Comparison of ENCODE assay signal across 8 cellular contexts in the genomic region with DNA sequence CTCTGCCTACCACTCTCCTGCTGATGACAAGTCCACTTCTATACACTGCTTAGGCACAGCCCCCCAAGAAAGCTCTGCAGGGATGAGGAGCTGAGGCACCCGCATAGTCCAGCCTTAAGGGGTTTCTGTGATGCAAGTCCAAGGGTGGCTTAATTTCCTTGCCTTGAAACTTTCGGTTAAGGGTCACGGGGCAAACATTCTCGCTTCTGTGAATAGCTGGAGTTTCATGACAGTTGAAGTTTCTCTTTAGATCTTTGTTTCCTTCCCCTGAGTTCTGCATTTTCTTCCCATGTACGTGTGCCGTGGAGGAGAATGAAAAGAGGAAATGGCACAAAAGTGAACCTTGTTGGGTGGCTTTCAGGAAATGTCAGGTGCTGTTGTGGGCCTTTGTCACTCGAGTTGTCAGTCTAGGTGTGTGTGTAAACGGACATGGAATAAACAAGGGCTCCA. TPM values are rescaled to one million over a fixed set of nuclear protein-coding genes. Genes with fewer than 3 reads are reported as not detected.
A peak's percentile ranks its signal among the peaks of the same experiment; 100 is the strongest.
DNase-seq lines count a peak whose midpoint lies in the region; ATAC-seq and TF ChIP-seq lines count a peak whose summit lies in the region.

No MANE protein-coding gene starts in this region.

- H3K36me3 Mint-ChIP-seq in T-helper 17 cell (ENCODE audit: low read depth), result no peaks in the 10 kb centered on the region

- H3K4me3 ChIP-seq in left ventricle myocardium inferior, result no peak overlapping the region

- TF ChIP-seq CTCF in left ventricle myocardium inferior (IDR thresholded peaks at IDR 0.05; ENCODE audit: borderline replicate concordance), result no peak

- H3K4me1 Mint-ChIP-seq in T-helper 17 cell, result peaks cover 13% of the 10 kb centered on the region

- H3K27me3 ChIP-seq in left ventricle myocardium inferior (ENCODE audit: low read depth), result peaks cover 34% of the 10 kb centered on the region

- no peaks in the 10 kb centered on the region for H3K9me3 ChIP-seq in left ventricle myocardium inferior (replicated peaks)
- no peaks in the 10 kb centered on the region for H3K9me3 ChIP-seq in T-helper 17 cell (ENCODE audit: control insufficient read depth, low read length, poor library complexity, severe bottlenecking)

- peaks cover 6% of the 10 kb centered on the region for H3K4me1 ChIP-seq in left ventricle myocardium inferior

- H3K27ac ChIP-seq in left ventricle myocardium inferior (replicated peaks), result no peak overlapping the region

- intact Hi-C loops in Right ventricle myocardium inferior (cut with DNase I), result no loop called here
- intact Hi-C loops in left ventricle myocardium inferior (cut with micrococcal nuclease), result no loop called here

- peak; percentile 28 for ATAC-seq in Right ventricle myocardium inferior
- peak; percentile 73 for ATAC-seq in HG03045 (IDR thresholded peaks at IDR 0.05; ENCODE audit: unreplicated experiment)
- peak; percentile 58 for ATAC-seq in T-helper 17 cell
- peak; percentile 16 for ATAC-seq in stimulated activated naive CD8-positive, alpha-beta T cell treated with anti-CD3 and anti-CD28 coated beads, Interleukin-15, Interleukin-2, amounts not matched to agents 100 U/mL and 50 U/mL, for 24 hours

- DNase-seq in Right ventricle myocardium inferior (ENCODE audit: missing footprints) (no peak), left ventricle myocardium inferior (no peak), T-helper 17 cell (no peak), NCI-H1092 (lab: John Stamatoyannopoulos, UW) (no peak), HPDE6-E6E7 (ENCODE audit: extremely low spot score) (no peak)
- DNase-seq in stimulated activated naive CD8-positive, alpha-beta T cell treated with anti-CD3 and anti-CD28 coated beads, Interleukin-15, Interleukin-2, amounts not matched to agents 100 U/mL and 50 U/mL, for 24 hours, result no peak
- no peak for DNase-seq in central memory CD4-positive, alpha-beta T cell

- no peaks in the 10 kb centered on the region for H3K36me3 ChIP-seq in left ventricle myocardium inferior

- no peak overlapping the region for H3K4me3 Mint-ChIP-seq in T-helper 17 cell

- no peaks in the 10 kb centered on the region for H3K27me3 Mint-ChIP-seq in T-helper 17 cell

- no peak overlapping the region for H3K27ac Mint-ChIP-seq in T-helper 17 cell

RNA-seq across cellular contexts. Expression of a gene that starts 7.0 kb away (rescaled TPM):
- 1.2 TPM for total RNA-seq in Right ventricle myocardium inferior
- total RNA-seq in left ventricle myocardium inferior, result 0.99 TPM
- total RNA-seq in T-helper 17 cell, result 1 to 10 TPM; 2.3 to 4.5 TPM

Comparison
In these comparisons a context has a peak if more than half of its experiments do, and no peak if none do; other contexts are left out.
1. ATAC-seq: peak in every context shown above with its lines; median percentile 73 in HG03045; 58 in T-helper 17 cell; 28 in Right ventricle myocardium inferior; 16 in stimulated activated naive CD8-positive, alpha-beta T cell treated with anti-CD3 and anti-CD28 coated beads, Interleukin-15, Interleukin-2, amounts not matched to agents 100 U/mL and 50 U/mL, for 24 hours.